ENCODE assay signal across 22 cellular contexts in genomic region chr10:114288424-114289095, GRCh38. TPM values are rescaled to one million over a fixed set of nuclear protein-coding genes. Genes with fewer than 3 reads are reported as not detected.
"Had no signal": no experiment of that assay in that cellular context is flagged by ENCODE, and none has a peak within 500 bp of the region (broad histone marks: within the 10 kb centered on the region; RNA-seq: fewer than 3 reads in every experiment).

No MANE protein-coding gene starts in this region.

- ATAC-seq: activated CD8-positive, alpha-beta memory T cell treated with anti-CD3 and anti-CD28 coated beads, Interleukin-2, amount 10 ng/mL, durations not matched to agents 7 days and 5 days; activated naive CD8-positive, alpha-beta T cell treated with anti-CD3 and anti-CD28 coated beads, Interleukin-2, amount 50 U/mL, for 24 hours; esophagus mucosa; SK-N-SH treated with all-trans-retinoic acid at 6 μM for 48 hours; T-cell had no signal

- H3K4me3 Mint-ChIP-seq: activated CD4-positive, alpha-beta memory T cell treated with anti-CD3 and anti-CD28 coated beads, Interleukin-2, amount 10 ng/mL, durations not matched to agents 7 days and 5 days; activated CD8-positive, alpha-beta memory T cell treated with anti-CD3 and anti-CD28 coated beads, Interleukin-2, amount 10 ng/mL, durations not matched to agents 7 days and 5 days; activated naive CD8-positive, alpha-beta T cell treated with anti-CD3 and anti-CD28 coated beads, Interleukin-2, amount 50 U/mL, for 24 hours; central memory CD8-positive, alpha-beta T cell; T-cell had no signal

- H3K27me3 ChIP-seq: brain microvascular endothelial cell, pancreas had no signal

- H3K9me3 Mint-ChIP-seq: activated CD4-positive, alpha-beta memory T cell treated with anti-CD3 and anti-CD28 coated beads, Interleukin-2, amount 10 ng/mL, durations not matched to agents 7 days and 5 days; activated naive CD8-positive, alpha-beta T cell treated with anti-CD3 and anti-CD28 coated beads, Interleukin-2, amount 50 U/mL, for 24 hours; central memory CD8-positive, alpha-beta T cell; T-cell had no signal

- H3K27ac ChIP-seq: brain microvascular endothelial cell, pancreas, tibial artery had no signal

- H3K27me3 Mint-ChIP-seq: activated CD4-positive, alpha-beta memory T cell treated with anti-CD3 and anti-CD28 coated beads, Interleukin-2, amount 10 ng/mL, durations not matched to agents 7 days and 5 days; activated naive CD8-positive, alpha-beta T cell treated with anti-CD3 and anti-CD28 coated beads, Interleukin-2, amount 50 U/mL, for 24 hours had no signal

- H3K9me3 ChIP-seq: pancreas, tibial artery had no signal

- H3K36me3 Mint-ChIP-seq: activated CD8-positive, alpha-beta memory T cell treated with anti-CD3 and anti-CD28 coated beads, Interleukin-2, amount 10 ng/mL, durations not matched to agents 7 days and 5 days; T-cell had no signal

- H3K36me3 ChIP-seq: brain microvascular endothelial cell, pancreas had no signal

- DNase-seq: activated CD4-positive, alpha-beta memory T cell treated with anti-CD3 and anti-CD28 coated beads, Interleukin-2, amount 10 ng/mL, durations not matched to agents 7 days and 5 days; activated CD4-positive, alpha-beta T cell treated with anti-CD3 and anti-CD28 coated beads for 48 hours; activated CD4-positive, CD25-positive, alpha-beta regulatory T cell; activated CD8-positive, alpha-beta memory T cell treated with anti-CD3 and anti-CD28 coated beads, Interleukin-2, amount 10 ng/mL, durations not matched to agents 7 days and 5 days; activated naive CD4-positive, alpha-beta T cell treated with Interleukin-2 at 50 U/mL for 16 hours; activated naive CD8-positive, alpha-beta T cell treated with anti-CD3 and anti-CD28 coated beads, Interleukin-2, amount 50 U/mL, for 24 hours; brain microvascular endothelial cell; cortex of kidney; effector CD8-positive, alpha-beta T cell; mammary epithelial cell; stimulated activated CD4-positive, alpha-beta T cell treated with anti-CD3 and anti-CD28 coated beads, Interleukin-12 subunit alpha, Interleukin-12 subunit beta, amount 100 ng/mL, for 4 hours; stimulated activated CD4-positive, alpha-beta T cell treated with anti-CD3 and anti-CD28 coated beads, Interleukin-1b, Interleukin-23, amount 100 ng/mL, for 48 hours; stimulated activated CD8-positive, alpha-beta memory T cell treated with anti-CD3 and anti-CD28 coated beads, Interleukin-4, amount 100 ng/mL, for 48 hours; stimulated activated naive CD4-positive, alpha-beta T cell treated with Interleukin-2 at 50 U/mL for 16 hours; substantia nigra; T-cell; T1000 had no signal

- H3K4me3 ChIP-seq: pancreas, tibial artery had no signal

- H3K27ac Mint-ChIP-seq: activated CD4-positive, alpha-beta memory T cell treated with anti-CD3 and anti-CD28 coated beads, Interleukin-2, amount 10 ng/mL, durations not matched to agents 7 days and 5 days; activated CD8-positive, alpha-beta memory T cell treated with anti-CD3 and anti-CD28 coated beads, Interleukin-2, amount 10 ng/mL, durations not matched to agents 7 days and 5 days; activated naive CD8-positive, alpha-beta T cell treated with anti-CD3 and anti-CD28 coated beads, Interleukin-2, amount 50 U/mL, for 24 hours; T-cell had no signal

- H3K4me1 Mint-ChIP-seq: activated naive CD8-positive, alpha-beta T cell treated with anti-CD3 and anti-CD28 coated beads, Interleukin-2, amount 50 U/mL, for 24 hours; central memory CD8-positive, alpha-beta T cell; T-cell had no signal

- H3K4me1 ChIP-seq: pancreas, tibial artery had no signal

RNA-seq across cellular contexts. Expression of gene VWA2, which starts 49.5 kb away (rescaled TPM):
- total RNA-seq: activated CD4-positive, alpha-beta memory T cell treated with anti-CD3 and anti-CD28 coated beads, Interleukin-2, amount 10 ng/mL, durations not matched to agents 7 days and 5 days; activated CD8-positive, alpha-beta memory T cell treated with anti-CD3 and anti-CD28 coated beads, Interleukin-2, amount 10 ng/mL, durations not matched to agents 7 days and 5 days; T-cell had no signal
